ENCODE assay signal across 11 cellular contexts in the genomic region with DNA sequence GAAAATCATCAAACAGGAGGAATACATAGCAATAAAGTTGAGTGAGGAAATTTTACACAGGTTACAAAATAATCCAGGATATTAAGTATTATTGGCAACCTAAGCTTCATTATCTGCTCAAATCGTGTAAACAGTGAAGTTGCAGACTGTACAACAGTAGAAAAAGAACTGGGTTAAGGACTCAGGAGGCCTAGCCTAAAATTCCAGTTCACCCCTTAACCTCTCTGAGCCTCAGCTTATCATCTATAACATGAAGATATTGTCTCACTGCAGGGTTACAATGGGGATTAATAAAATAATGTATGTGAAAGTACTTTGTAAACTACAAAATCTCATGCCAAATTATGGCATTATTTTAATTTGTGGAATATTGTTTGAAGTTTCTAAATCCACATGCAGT. TPM values are rescaled to one million over a fixed set of nuclear protein-coding genes. Genes with fewer than 3 reads are reported as not detected.
A peak's percentile ranks its signal among the peaks of the same experiment; 100 is the strongest.
DNase-seq lines count a peak whose midpoint lies in the region; ATAC-seq and TF ChIP-seq lines count a peak whose summit lies in the region.
"Had no signal": no experiment of that assay in that cellular context is flagged by ENCODE, and none has a peak within 500 bp of the region (broad histone marks: within the 10 kb centered on the region; RNA-seq: fewer than 3 reads in every experiment).

No MANE protein-coding gene starts in this region.

- H3K9me3 ChIP-seq in CD4-positive, alpha-beta memory T cell (ENCODE audit: control insufficient read depth in 1 of 2, low read length in 2 of 2): no peaks in the 10 kb centered on the region
- H3K9me3 ChIP-seq in neutrophil: no peaks in the 10 kb centered on the region

- intact Hi-C loops in CD4-positive, alpha-beta memory T cell (cut with micrococcal nuclease): no loop called here

- H3K4me3 Mint-ChIP-seq in CD4-positive, alpha-beta memory T cell: peak overlapping the region; percentile 69 to 82 (median 78)
- H3K4me3 Mint-ChIP-seq in central memory CD8-positive, alpha-beta T cell: peak overlapping the region; percentile 40

- no peak overlapping the region for H3K4me3 ChIP-seq in CD4-positive, alpha-beta memory T cell (ENCODE audit: low read length in 2 of 2)
- no peak overlapping the region for H3K4me3 ChIP-seq in neutrophil (ENCODE audit: low read depth in 1 of 2, low read length in 1 of 2)

- CTCF ChIA-PET in CD4-positive, alpha-beta memory T cell (lab: Charles Lee; ENCODE audit: partially characterized antibody): interaction anchor here (0.6 to 0.7 kb wide), 3 partner anchors 12 to 66 kb away, joined by 3 read pairs; no protein-coding TSS in a partner anchor

- H3K27me3 Mint-ChIP-seq in CD4-positive, alpha-beta memory T cell: no peaks in the 10 kb centered on the region
- no peaks in the 10 kb centered on the region for H3K27me3 Mint-ChIP-seq in central memory CD8-positive, alpha-beta T cell

- H3K27ac Mint-ChIP-seq in CD4-positive, alpha-beta memory T cell: peak overlapping the region in 6 of 7 donors; percentile 16 to 87 (median 83)
- H3K27ac Mint-ChIP-seq in central memory CD8-positive, alpha-beta T cell (ENCODE audit: low read depth): peak overlapping the region; percentile 78

- POLR2A ChIA-PET in CD4-positive, alpha-beta memory T cell (lab: Charles Lee; ENCODE audit: partially characterized antibody): interaction anchor here (1.6 kb wide), 1 partner anchor 25 kb away, joined by 6 read pairs; the partner anchor contains the start of gene DDHD1

- no peaks in the 10 kb centered on the region for H3K27me3 ChIP-seq in CD4-positive, alpha-beta memory T cell (ENCODE audit: insufficient read depth, low read length)
- H3K27me3 ChIP-seq in neutrophil: no peaks in the 10 kb centered on the region

- peaks cover 13 to 24% (median 19%) of the 10 kb centered on the region in 4 donors for H3K4me1 Mint-ChIP-seq in CD4-positive, alpha-beta memory T cell
- H3K4me1 Mint-ChIP-seq in central memory CD8-positive, alpha-beta T cell: peaks cover 31% of the 10 kb centered on the region

- H3K36me3 Mint-ChIP-seq in CD4-positive, alpha-beta memory T cell: peaks cover under 1 to 3% of the 10 kb centered on the region in 2 donors
- H3K36me3 Mint-ChIP-seq in central memory CD8-positive, alpha-beta T cell (ENCODE audit: insufficient read depth): peaks cover 3% of the 10 kb centered on the region

- ATAC-seq in HG02885 (IDR thresholded peaks at IDR 0.05; ENCODE audit: poor library complexity, unreplicated experiment): peak; percentile 31
- no peak for ATAC-seq in central memory CD8-positive, alpha-beta T cell (replicated peaks; ENCODE audit: extremely low read depth, poor library complexity, severe bottlenecking)

- H3K36me3 ChIP-seq in CD4-positive, alpha-beta memory T cell (ENCODE audit: insufficient read depth, low read length): no peaks in the 10 kb centered on the region
- no peaks in the 10 kb centered on the region for H3K36me3 ChIP-seq in neutrophil

- DNase-seq in CD4-positive, alpha-beta memory T cell: no peak
- no peak for DNase-seq in central memory CD8-positive, alpha-beta T cell (ENCODE audit: low spot score in 2 of 2)
- no peak for DNase-seq in superior temporal gyrus (ENCODE audit: extremely low spot score)
- DNase-seq in cerebellar cortex (ENCODE audit: low spot score): no peak
- no peak for DNase-seq in HT-29 (ENCODE audit: low spot score)
- DNase-seq in activated gamma-delta T cell (lab: John Stamatoyannopoulos, UW): no peak
- DNase-seq: foreskin melanocyte, NCI-H1105 treated with DMSO at 0.1 percent for 48 hours had no signal

- peak overlapping the region; percentile 35 for H3K27ac ChIP-seq in CD4-positive, alpha-beta memory T cell (ENCODE audit: low read depth, low read length)
- peak overlapping the region; percentile 37 for H3K27ac ChIP-seq in neutrophil
- H3K27ac ChIP-seq: HL-60 had no signal

- H3K4me1 ChIP-seq in CD4-positive, alpha-beta memory T cell (ENCODE audit: insufficient read depth, low read length): peaks cover 33% of the 10 kb centered on the region
- peaks cover 3 to 20% of the 10 kb centered on the region in 2 experiments for H3K4me1 ChIP-seq in neutrophil (ENCODE audit: control insufficient read depth in 1 of 2, insufficient read depth in 1 of 2, low read depth in 1 of 2, low read length in 1 of 2)

- TF ChIP-seq CTCF in neutrophil (IDR thresholded peaks at IDR 0.05): no peak

- peaks cover 0 to 3% (median 0%) of the 10 kb centered on the region in 8 donors for H3K9me3 Mint-ChIP-seq in CD4-positive, alpha-beta memory T cell
- H3K9me3 Mint-ChIP-seq in central memory CD8-positive, alpha-beta T cell: no peaks in the 10 kb centered on the region

RNA-seq across cellular contexts. Expression of gene DDHD1, which starts 26.0 kb away (rescaled TPM):
- total RNA-seq in CD4-positive, alpha-beta memory T cell: 10 to 100 TPM; 47.0 to 53.5 TPM
- 1 to 10 TPM; 3.5 to 9.6 TPM for polyA plus RNA-seq in CD4-positive, alpha-beta memory T cell
- total RNA-seq in HT-29 (2014; rRNA removed; shearing (Covaris generic)): 6.8 and 7.0 TPM in 2 replicates
